In genomic region chr18:41973989-41974388, GRCh38 we compare ENCODE assay signal across 23 cellular contexts.
DNase-seq lines count a peak whose midpoint lies in the region; ATAC-seq lines count a peak whose summit lies in the region.
"Had no signal": no experiment of that assay in that cellular context is flagged by ENCODE, and none has a peak within 500 bp of the region (broad histone marks: within the 10 kb centered on the region; RNA-seq: fewer than 3 reads in every experiment).

No MANE protein-coding gene starts in this region.

- DNase-seq in left kidney (ENCODE audit: low read depth, low spot score), result peak; percentile 49
- DNase-seq in putamen (ENCODE audit: low spot score), result no peak
- DNase-seq in HPDE6-E6E7 (ENCODE audit: extremely low spot score), result no peak
- no peak for DNase-seq in SIG-M5 (lab: John Stamatoyannopoulos, UW)
- DNase-seq: activated B cell treated with CpG ODN at 0.5 μM for 24 hours; activated CD8-positive, alpha-beta T cell treated with anti-CD3 and anti-CD28 coated beads for 36 hours; activated gamma-delta T cell treated with Interleukin-2 at 50 U/mL for 16 hours; activated T-cell treated with anti-CD3 and anti-CD28 coated beads for 4 hours; adrenal gland; CD4-positive, CD25-positive, alpha-beta regulatory T cell; colonic mucosa; endodermal cell; HCEC 1CT; islet precursor cell; MM.1S; NCI-H1694 treated with DMSO at 0.1 percent for 48 hours; stimulated activated CD4-positive, alpha-beta T cell treated with anti-CD3 and anti-CD28 coated beads, Interleukin-1b, Interleukin-23, amount 100 ng/mL, for 48 hours; T1000 had no signal

- ATAC-seq in GM18907 (IDR thresholded peaks at IDR 0.05; ENCODE audit: unreplicated experiment), result peak; percentile 68
- peak; percentile 53 for ATAC-seq in GM21619 (IDR thresholded peaks at IDR 0.05; ENCODE audit: unreplicated experiment)
- ATAC-seq in HG03378 (IDR thresholded peaks at IDR 0.05; ENCODE audit: unreplicated experiment), result peak; percentile 54
- ATAC-seq: gastroesophageal sphincter; stimulated activated effector memory CD8-positive, alpha-beta T cell treated with anti-CD3 and anti-CD28 coated beads, Interleukin-12 subunit alpha, Interleukin-12 subunit beta, amount 100 ng/mL, for 72 hours had no signal
